Comparison of ENCODE assay signal across 14 cellular contexts in the genomic region with DNA sequence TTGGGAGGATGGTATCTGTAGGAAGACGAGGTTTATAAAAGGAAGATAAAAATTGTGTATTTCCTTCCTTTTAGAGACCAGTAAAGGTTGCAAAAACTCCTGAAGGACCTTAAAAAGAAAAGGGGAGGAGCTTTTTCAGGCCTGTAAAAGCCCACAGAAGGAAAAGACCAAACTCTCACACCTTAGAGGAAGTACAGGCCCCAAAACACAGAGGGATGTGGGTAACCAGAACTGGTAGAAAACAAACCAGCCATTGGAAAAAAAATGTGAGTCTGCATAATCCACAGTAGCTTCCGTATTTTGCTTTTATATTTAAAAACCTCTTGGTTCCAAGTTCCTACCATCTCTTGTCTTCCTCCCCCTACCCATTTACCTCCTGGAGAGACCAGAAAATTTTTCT. TPM values are rescaled to one million over a fixed set of nuclear protein-coding genes. Genes with fewer than 3 reads are reported as not detected.
DNase-seq lines count a peak whose midpoint lies in the region; ATAC-seq, FAIRE-seq and TF ChIP-seq lines count a peak whose summit lies in the region.
"Had no signal": no experiment of that assay in that cellular context is flagged by ENCODE, and none has a peak within 500 bp of the region (broad histone marks: within the 10 kb centered on the region; RNA-seq: fewer than 3 reads in every experiment).

No MANE protein-coding gene starts in this region.

- no peaks in the 10 kb centered on the region for H3K27me3 Mint-ChIP-seq in activated CD4-positive, alpha-beta T cell treated with anti-CD3 and anti-CD28 coated beads, Interleukin-2, amount 10 ng/mL, durations not matched to agents 7 days and 5 days
- H3K27me3 Mint-ChIP-seq in activated CD4-positive, alpha-beta memory T cell treated with anti-CD3 and anti-CD28 coated beads, Interleukin-2, amount 10 ng/mL, durations not matched to agents 7 days and 5 days = no peaks in the 10 kb centered on the region

- H3K27ac ChIP-seq in small intestine (ENCODE audit: low read depth in 1 of 2, low read length in 1 of 2) = no peak overlapping the region
- H3K27ac ChIP-seq: coronary artery, WERI-Rb-1 had no signal

- peak; percentile 60 for DNase-seq in activated CD4-positive, alpha-beta T cell treated with anti-CD3 and anti-CD28 coated beads, Interleukin-2, amount 10 ng/mL, durations not matched to agents 7 days and 5 days
- no peak for DNase-seq in activated CD4-positive, alpha-beta T cell treated with anti-CD3 and anti-CD28 coated beads, Interleukin-2, amount 50 U/mL, for 1 hour
- DNase-seq in NB4 (ENCODE audit: low read depth) = peak; percentile 69
- DNase-seq in activated CD4-positive, alpha-beta memory T cell treated with anti-CD3 and anti-CD28 coated beads, Interleukin-2, amount 10 ng/mL, durations not matched to agents 7 days and 5 days = peak; percentile 43
- DNase-seq in small intestine = peak; percentile 56
- no peak for DNase-seq in NCI-H146 (lab: John Stamatoyannopoulos, UW)
- no peak for DNase-seq in GM12891 (ENCODE audit: insufficient read length, low spot score)
- DNase-seq: DMS79, islet precursor cell, right cardiac atrium, WERI-Rb-1 had no signal

- WGBS in small intestine, 3 donors = 68 to 87% (median 82%) methylated on average over 2 of the region's 2 CpGs

- FAIRE-seq in small intestine (lab: Jason Lieb, UNC) (no peak), GM12891 (lab: Jason Lieb, UNC) (no peak)

- POLR2A ChIA-PET in activated CD4-positive, alpha-beta T cell treated with anti-CD3 and anti-CD28 coated beads, Interleukin-2, amount 10 ng/mL, durations not matched to agents 7 days and 5 days (lab: Charles Lee) = no interaction called here
- POLR2A ChIA-PET in activated CD4-positive, alpha-beta memory T cell treated with anti-CD3 and anti-CD28 coated beads, Interleukin-2, amount 10 ng/mL, durations not matched to agents 7 days and 5 days (lab: Charles Lee) = interaction anchor here (2.6 kb wide), 1 partner anchor 8 kb away, joined by 27 read pairs; a partner anchor contains a TSS

- ATAC-seq in HG02852 (IDR thresholded peaks at IDR 0.05; ENCODE audit: unreplicated experiment) = no peak
- ATAC-seq: HCT116, right cardiac atrium had no signal

- H3K36me3 Mint-ChIP-seq in activated CD4-positive, alpha-beta T cell treated with anti-CD3 and anti-CD28 coated beads, Interleukin-2, amount 10 ng/mL, durations not matched to agents 7 days and 5 days (ENCODE audit: low read depth) = peaks cover 34% of the 10 kb centered on the region
- peaks cover 51% of the 10 kb centered on the region for H3K36me3 Mint-ChIP-seq in activated CD4-positive, alpha-beta memory T cell treated with anti-CD3 and anti-CD28 coated beads, Interleukin-2, amount 10 ng/mL, durations not matched to agents 7 days and 5 days (ENCODE audit: low read depth)

- H3K4me3 Mint-ChIP-seq in activated CD4-positive, alpha-beta T cell treated with anti-CD3 and anti-CD28 coated beads, Interleukin-2, amount 10 ng/mL, durations not matched to agents 7 days and 5 days = no peak overlapping the region
- H3K4me3 Mint-ChIP-seq in activated CD4-positive, alpha-beta memory T cell treated with anti-CD3 and anti-CD28 coated beads, Interleukin-2, amount 10 ng/mL, durations not matched to agents 7 days and 5 days = peak overlapping the region; percentile 36

- no peaks in the 10 kb centered on the region for H3K4me1 ChIP-seq in small intestine (ENCODE audit: control insufficient read depth in 2 of 2, insufficient read depth in 1 of 2, low read depth in 1 of 2, low read length in 1 of 2)

- CTCF ChIA-PET in activated CD4-positive, alpha-beta T cell treated with anti-CD3 and anti-CD28 coated beads, Interleukin-2, amount 10 ng/mL, durations not matched to agents 7 days and 5 days (lab: Charles Lee) = no interaction called here
- CTCF ChIA-PET in activated CD4-positive, alpha-beta memory T cell treated with anti-CD3 and anti-CD28 coated beads, Interleukin-2, amount 10 ng/mL, durations not matched to agents 7 days and 5 days (lab: Charles Lee) = no interaction called here

- no peaks in the 10 kb centered on the region for H3K9me3 ChIP-seq in small intestine (ENCODE audit: control insufficient read depth, low read depth)

- peaks cover 39% of the 10 kb centered on the region for H3K4me1 Mint-ChIP-seq in activated CD4-positive, alpha-beta T cell treated with anti-CD3 and anti-CD28 coated beads, Interleukin-2, amount 10 ng/mL, durations not matched to agents 7 days and 5 days
- H3K4me1 Mint-ChIP-seq in activated CD4-positive, alpha-beta memory T cell treated with anti-CD3 and anti-CD28 coated beads, Interleukin-2, amount 10 ng/mL, durations not matched to agents 7 days and 5 days = peaks cover 41% of the 10 kb centered on the region

- H3K36me3 ChIP-seq in small intestine (ENCODE audit: control insufficient read depth in 2 of 2, insufficient read depth in 2 of 2, low read length in 2 of 2) = peaks cover 0 to 2% of the 10 kb centered on the region in 2 donors
- H3K36me3 ChIP-seq: WERI-Rb-1 had no signal

- H3K4me3 ChIP-seq in NB4 (ENCODE audit: low read depth, low read length) = no peak overlapping the region
- no peak overlapping the region for H3K4me3 ChIP-seq in small intestine (ENCODE audit: low read depth in 1 of 2, low read length in 2 of 2)
- H3K4me3 ChIP-seq: coronary artery had no signal

- TF ChIP-seq POLR2A in NB4 (IDR thresholded peaks at IDR 0.05; ENCODE audit: extremely low read depth, insufficient read length) = no peak
- TF ChIP-seq POLR2A in GM12891 (IDR thresholded peaks at IDR 0.05; ENCODE audit: low read depth, low read length) = no peak

- no peak for TF ChIP-seq CTCF in NB4 (IDR thresholded peaks at IDR 0.05; ENCODE audit: low read depth, low read length)

- H3K27me3 ChIP-seq in small intestine (ENCODE audit: control insufficient read depth in 2 of 2, insufficient read depth in 2 of 2, low read length in 2 of 2) = no peaks in the 10 kb centered on the region

- peak overlapping the region; percentile 89 for H3K27ac Mint-ChIP-seq in activated CD4-positive, alpha-beta T cell treated with anti-CD3 and anti-CD28 coated beads, Interleukin-2, amount 10 ng/mL, durations not matched to agents 7 days and 5 days
- H3K27ac Mint-ChIP-seq in activated CD4-positive, alpha-beta memory T cell treated with anti-CD3 and anti-CD28 coated beads, Interleukin-2, amount 10 ng/mL, durations not matched to agents 7 days and 5 days = peak overlapping the region; percentile 85

- H3K9me3 Mint-ChIP-seq in activated CD4-positive, alpha-beta T cell treated with anti-CD3 and anti-CD28 coated beads, Interleukin-2, amount 10 ng/mL, durations not matched to agents 7 days and 5 days = peaks cover 13% of the 10 kb centered on the region
- H3K9me3 Mint-ChIP-seq in activated CD4-positive, alpha-beta memory T cell treated with anti-CD3 and anti-CD28 coated beads, Interleukin-2, amount 10 ng/mL, durations not matched to agents 7 days and 5 days = peaks cover 6% of the 10 kb centered on the region

TF ChIP-seq in GM12891, 5 proteins besides CTCF, POLR2A, EP300 and RAD21:
- no peak for TF ChIP-seq POU2F2 (IDR thresholded peaks at IDR 0.05; ENCODE audit: low read depth, low read length)
- no peak for TF ChIP-seq PAX5 (IDR thresholded peaks at IDR 0.05; ENCODE audit: insufficient read depth, low read length, severe bottlenecking)
- no peak for TF ChIP-seq TAF1 (IDR thresholded peaks at IDR 0.05; ENCODE audit: low read depth, low read length)
- no peak for TF ChIP-seq POLR2AphosphoS5 (IDR thresholded peaks at IDR 0.05; ENCODE audit: low read depth, low read length)
- no peak for TF ChIP-seq SPI1 (IDR thresholded peaks at IDR 0.05; ENCODE audit: low read depth, low read length)

RNA-seq across cellular contexts. Expression of a gene that starts 8.5 kb away (rescaled TPM):
- 10 to 100 TPM in 1 of 2 experiments, 1 to 10 TPM in 1; 8.7 to 11.0 TPM for total RNA-seq in activated CD4-positive, alpha-beta T cell treated with anti-CD3 and anti-CD28 coated beads, Interleukin-2, amount 10 ng/mL, durations not matched to agents 7 days and 5 days
- total RNA-seq in activated CD4-positive, alpha-beta memory T cell treated with anti-CD3 and anti-CD28 coated beads, Interleukin-2, amount 10 ng/mL, durations not matched to agents 7 days and 5 days = 10 to 100 TPM in 1 of 2 experiments, 1 to 10 TPM in 1; 9.6 to 10.8 TPM
- 1 to 10 TPM; 2.7 to 3.8 (median 3.2) TPM for polyA plus RNA-seq in small intestine
- 4.0 TPM for polyA plus RNA-seq in GM12891 (2012; ENCODE audit: low read depth, missing spikeins)

RNA-seq across cellular contexts. Expression of a gene that starts 8.6 kb away (rescaled TPM):
- 10 to 100 TPM; 60.5 to 67.1 TPM for total RNA-seq in activated CD4-positive, alpha-beta T cell treated with anti-CD3 and anti-CD28 coated beads, Interleukin-2, amount 10 ng/mL, durations not matched to agents 7 days and 5 days
- total RNA-seq in activated CD4-positive, alpha-beta memory T cell treated with anti-CD3 and anti-CD28 coated beads, Interleukin-2, amount 10 ng/mL, durations not matched to agents 7 days and 5 days = 10 to 100 TPM; 53.7 to 66.6 TPM
- 10 to 100 TPM; 11.9 to 17.9 (median 14.3) TPM for polyA plus RNA-seq in small intestine
- polyA plus RNA-seq in GM12891 (2012; ENCODE audit: low read depth, missing spikeins) = 13.9 TPM

Comparison
In these comparisons a context has a peak if more than half of its experiments do, and no peak if none do; other contexts are left out.
1. DNase-seq: peak in activated CD4-positive, alpha-beta T cell treated with anti-CD3 and anti-CD28 coated beads, Interleukin-2, amount 10 ng/mL, durations not matched to agents 7 days and 5 days (single experiment), NB4 (single experiment), activated CD4-positive, alpha-beta memory T cell treated with anti-CD3 and anti-CD28 coated beads, Interleukin-2, amount 10 ng/mL, durations not matched to agents 7 days and 5 days (single experiment) and small intestine (single experiment); none in activated CD4-positive, alpha-beta T cell treated with anti-CD3 and anti-CD28 coated beads, Interleukin-2, amount 50 U/mL, for 1 hour (single experiment), NCI-H146 (single experiment) and GM12891 (single experiment).